Comparison of ENCODE assay signal across 1 cellular context in the genomic region with DNA sequence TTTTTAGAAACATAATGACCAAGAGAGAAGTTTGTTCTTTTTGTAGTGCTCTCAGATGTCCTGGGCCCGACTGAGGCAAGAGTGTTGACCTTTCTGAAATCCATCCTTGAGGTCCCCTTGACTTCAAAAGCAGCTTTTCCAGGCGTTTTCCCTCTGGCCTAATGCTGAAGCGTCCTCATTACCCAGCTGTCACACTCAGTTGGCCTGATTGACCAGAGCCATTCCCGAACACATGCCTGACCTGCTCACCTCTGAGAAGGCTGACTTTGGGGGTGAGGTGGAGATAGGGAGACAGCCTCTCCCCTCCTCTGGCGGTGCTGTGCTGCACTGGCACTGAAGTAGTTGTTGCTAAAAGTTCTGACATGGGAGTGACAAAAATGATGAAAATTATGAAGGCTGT.
TF ChIP-seq lines count a peak whose summit lies in the region.

No MANE protein-coding gene starts in this region.

TF ChIP-seq in IMR-90, 13 proteins besides CTCF, POLR2A, EP300 and RAD21:
- TF ChIP-seq SMC3 (IDR thresholded peaks at IDR 0.05; ENCODE audit: low read depth, low read length) (no peak), CHD1 (IDR thresholded peaks at IDR 0.05; ENCODE audit: low read depth, low read length) (no peak), NFE2L2 (IDR thresholded peaks at IDR 0.05; ENCODE audit: low read depth, low read length) (no peak), RFX5 (IDR thresholded peaks at IDR 0.05; ENCODE audit: low read depth, low read length) (no peak), MAZ (IDR thresholded peaks at IDR 0.05; ENCODE audit: borderline replicate concordance, low read depth, low read length) (no peak), MXI1 (IDR thresholded peaks at IDR 0.05; ENCODE audit: borderline replicate concordance, low read depth, low read length) (no peak), MAFK (IDR thresholded peaks at IDR 0.05; ENCODE audit: low read depth, low read length) (no peak), RCOR1 (IDR thresholded peaks at IDR 0.05; ENCODE audit: insufficient replicate concordance, low read length) (no peak), FOS (IDR thresholded peaks at IDR 0.05; ENCODE audit: low read depth, low read length) (no peak), BHLHE40 (IDR thresholded peaks at IDR 0.05; ENCODE audit: low read depth, low read length) (no peak), CEBPB (IDR thresholded peaks at IDR 0.05; ENCODE audit: low read depth, low read length) (no peak)
- TF ChIP-seq, protein P1, sequence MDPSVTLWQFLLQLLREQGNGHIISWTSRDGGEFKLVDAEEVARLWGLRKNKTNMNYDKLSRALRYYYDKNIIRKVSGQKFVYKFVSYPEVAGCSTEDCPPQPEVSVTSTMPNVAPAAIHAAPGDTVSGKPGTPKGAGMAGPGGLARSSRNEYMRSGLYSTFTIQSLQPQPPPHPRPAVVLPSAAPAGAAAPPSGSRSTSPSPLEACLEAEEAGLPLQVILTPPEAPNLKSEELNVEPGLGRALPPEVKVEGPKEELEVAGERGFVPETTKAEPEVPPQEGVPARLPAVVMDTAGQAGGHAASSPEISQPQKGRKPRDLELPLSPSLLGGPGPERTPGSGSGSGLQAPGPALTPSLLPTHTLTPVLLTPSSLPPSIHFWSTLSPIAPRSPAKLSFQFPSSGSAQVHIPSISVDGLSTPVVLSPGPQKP (IDR thresholded peaks at IDR 0.05; ENCODE audit: borderline replicate concordance, low read depth, low read length), result no peak
- TF ChIP-seq, protein P2, sequence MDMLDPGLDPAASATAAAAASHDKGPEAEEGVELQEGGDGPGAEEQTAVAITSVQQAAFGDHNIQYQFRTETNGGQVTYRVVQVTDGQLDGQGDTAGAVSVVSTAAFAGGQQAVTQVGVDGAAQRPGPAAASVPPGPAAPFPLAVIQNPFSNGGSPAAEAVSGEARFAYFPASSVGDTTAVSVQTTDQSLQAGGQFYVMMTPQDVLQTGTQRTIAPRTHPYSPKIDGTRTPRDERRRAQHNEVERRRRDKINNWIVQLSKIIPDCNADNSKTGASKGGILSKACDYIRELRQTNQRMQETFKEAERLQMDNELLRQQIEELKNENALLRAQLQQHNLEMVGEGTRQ (IDR thresholded peaks at IDR 0.05; ENCODE audit: low read depth, low read length), result no peak
